In genomic region chr19:575527-576506, GRCh38 we compare ENCODE assay signal across 8 cellular contexts. TPM values are rescaled to one million over a fixed set of nuclear protein-coding genes. Genes with fewer than 3 reads are reported as not detected.
DNase-seq lines count a peak whose midpoint lies in the region; ATAC-seq, FAIRE-seq and TF ChIP-seq lines count a peak whose summit lies in the region.

No MANE protein-coding gene starts in this region.

- TF ChIP-seq CTCF in A673 (conservative IDR thresholded peaks at IDR 0.05; ENCODE audit: low read depth, low read length), result no peak
- TF ChIP-seq CTCF in Loucy (conservative IDR thresholded peaks at IDR 0.05; ENCODE audit: low read length), result no peak
- TF ChIP-seq CTCF in coronary artery (IDR thresholded peaks at IDR 0.05), result no peak
- TF ChIP-seq CTCF in right lobe of liver (IDR thresholded peaks at IDR 0.05), result no peak

- BruUV-seq in A673 (replicated peaks; lab: Mats Ljungman, UMichigan), result no TSS peak

- H2AFZ ChIP-seq in Loucy (ENCODE audit: low read length), result no peak overlapping the region

- H3K9me2 ChIP-seq in Loucy (replicated peaks; ENCODE audit: low read depth, low read length), result no peaks in the 10 kb centered on the region

- no peak for TF ChIP-seq POLR2A in right lobe of liver (IDR thresholded peaks at IDR 0.05)

- H3F3A ChIP-seq in Loucy (ENCODE audit: low read depth), result peaks cover 11% of the 10 kb centered on the region

- FAIRE-seq in small intestine (lab: Jason Lieb, UNC), result no peak

- WGBS in right lobe of liver (ENCODE audit: insufficient coverage, low coverage, low lambda C conversion rate, missing lambda C conversion rate), result 100% methylated on average over 3 of the region's 38 CpGs
- 46 to 58% (median 58%) methylated on average over 29 to 38 of the region's 38 CpGs for WGBS in small intestine, 3 donors

- H3K36me3 ChIP-seq in A673 (ENCODE audit: insufficient read depth, low read length, poor library complexity, severe bottlenecking) (peaks cover 24% of the 10 kb centered on the region), Loucy (ENCODE audit: insufficient read depth, low read length) (peaks cover 17% of the 10 kb centered on the region; the same call in 1 of the 2 replicates), right lobe of liver (peaks cover 0 to 11% (median 3%) of the 10 kb centered on the region in 4 donors), small intestine (ENCODE audit: control insufficient read depth in 2 of 2, insufficient read depth in 2 of 2, low read length in 2 of 2) (peaks cover 2 to 4% of the 10 kb centered on the region in 2 donors)

- H4K20me1 ChIP-seq in Loucy (ENCODE audit: insufficient read depth, low read length, poor library complexity, severe bottlenecking), result peaks cover 70% of the 10 kb centered on the region

- H3K9ac ChIP-seq in Loucy (ENCODE audit: low read depth, low read length, poor library complexity, severe bottlenecking), result peak overlapping the region; percentile 100

- H3K27me3 ChIP-seq in A673 (replicated peaks; ENCODE audit: insufficient read depth, low read depth, low read length, poor library complexity) (no peaks in the 10 kb centered on the region), Loucy (ENCODE audit: insufficient read depth, low read length, poor library complexity, severe bottlenecking) (peaks cover 6% of the 10 kb centered on the region), right lobe of liver (no peaks in the 10 kb centered on the region), small intestine (ENCODE audit: control insufficient read depth in 2 of 2, insufficient read depth in 2 of 2, low read length in 2 of 2) (no peaks in the 10 kb centered on the region)

- H3K27ac ChIP-seq in A673 (ENCODE audit: low read depth, low read length, poor library complexity, severe bottlenecking) (peak overlapping the region; percentile 43), coronary artery (peak overlapping the region in 1 of 2 donors; percentile 16), right lobe of liver (no peak overlapping the region), small intestine (ENCODE audit: low read depth in 1 of 2, low read length in 1 of 2) (no peak overlapping the region)

- H3K4me3 ChIP-seq in A673 (ENCODE audit: low read depth, low read length, poor library complexity, severe bottlenecking) (peak overlapping the region; percentile 99), Loucy (ENCODE audit: low read length, poor library complexity, severe bottlenecking) (peak overlapping the region; percentile 99), coronary artery (peak overlapping the region; percentile 56), right lobe of liver (peak overlapping the region; percentile 20 to 35 (median 31)), small intestine (ENCODE audit: low read depth in 1 of 2, low read length in 2 of 2) (peak overlapping the region in 1 of 2 donors; percentile 22)

- DNase-seq in A673 (ENCODE audit: low spot score) (no peak), coronary artery (ENCODE audit: low spot score) (no peak), right lobe of liver (peak in 1 of 3 donors; percentile 52), small intestine (no peak)
- DNase-seq in activated CD4-positive, alpha-beta T cell treated with anti-CD3 and anti-CD28 coated beads, Interleukin-2, amount 50 U/mL, for 4 hours, result no peak
- DNase-seq in activated CD8-positive, alpha-beta memory T cell treated with anti-CD3 and anti-CD28 coated beads, Interleukin-2, amount 50 U/mL, for 48 hours, result no peak

- CTCF ChIA-PET in A673 (lab: Charles Lee), result interaction anchor here (0.7 kb wide), 1 partner anchor 9 kb away, joined by 4 read pairs; no protein-coding TSS in a partner anchor

- no peak for ATAC-seq in right lobe of liver
- no peak for ATAC-seq in HG03139 (IDR thresholded peaks at IDR 0.05; ENCODE audit: unreplicated experiment)

- peaks cover 82% of the 10 kb centered on the region for H3K79me2 ChIP-seq in Loucy (ENCODE audit: insufficient read depth, low read length)

- POLR2A ChIA-PET in A673 (lab: Charles Lee; ENCODE audit: low non-redundant PET), result no interaction called here

- peaks cover 17% of the 10 kb centered on the region for H3K4me1 ChIP-seq in A673 (ENCODE audit: insufficient read depth, low read length, poor library complexity, severe bottlenecking)
- H3K4me1 ChIP-seq in Loucy (ENCODE audit: insufficient read depth, low read length, poor library complexity, severe bottlenecking), result peaks cover 27% of the 10 kb centered on the region
- peaks cover 0 to 38% (median 14%) of the 10 kb centered on the region in 4 donors for H3K4me1 ChIP-seq in right lobe of liver
- H3K4me1 ChIP-seq in small intestine (ENCODE audit: control insufficient read depth in 2 of 2, insufficient read depth in 1 of 2, low read depth in 1 of 2, low read length in 1 of 2), result peaks cover 3 to 12% of the 10 kb centered on the region in 2 donors

- H3K9me3 ChIP-seq in A673 (ENCODE audit: low read depth, low read length, poor library complexity, severe bottlenecking) (no peaks in the 10 kb centered on the region), Loucy (ENCODE audit: insufficient read depth, low read depth, low read length) (no peaks in the 10 kb centered on the region), right lobe of liver (no peaks in the 10 kb centered on the region), small intestine (ENCODE audit: control insufficient read depth, low read depth) (no peaks in the 10 kb centered on the region)

- intact Hi-C loops in A673 (cut with micrococcal nuclease; ENCODE audit: unreplicated experiment) (no loop called here), right lobe of liver (cut with DNase I) (no loop called here)

- H3K4me2 ChIP-seq in Loucy (ENCODE audit: low read depth, low read length, poor library complexity, severe bottlenecking), result peak overlapping the region; percentile 81

RNA-seq across cellular contexts. Expression of gene BSG, which starts 3.4 kb away (rescaled TPM):
- total RNA-seq in A673 (2021) (865 TPM in 2 replicates), right lobe of liver (100 to 1,000 TPM in 4 of 6 experiments, 10 to 100 TPM in 2; 88.6 to 369 (median 124) TPM)
- polyA plus RNA-seq in small intestine, result 100 to 1,000 TPM; 208 to 443 (median 305) TPM

RNA-seq across cellular contexts. Expression of gene HCN2, which starts 13.9 kb away (rescaled TPM):
- total RNA-seq in A673 (2021) (13.1 and 15.7 TPM in 2 replicates), right lobe of liver (under 1 TPM in 5 of 6 experiments, not detected in 1; 0.05 to 0.27 (median 0.09) TPM)
- under 1 TPM in 1 of 3 donors, not detected in 2; 0.58 TPM for polyA plus RNA-seq in small intestine

RNA-seq across cellular contexts. Expression of gene GZMM, which starts 32.0 kb away (rescaled TPM):
- total RNA-seq in A673 (2021) (1.0 and 2.5 TPM in 2 replicates), right lobe of liver (under 1 TPM in 3 of 6 experiments, not detected in 3; 0.59 to 0.95 (median 0.74) TPM)
- 1 to 10 TPM in 2 of 3 donors, under 1 TPM in 1; 0.89 to 5.7 (median 1.9) TPM for polyA plus RNA-seq in small intestine

RNA-seq across cellular contexts. Expression of gene CDC34, which starts 44.3 kb away (rescaled TPM):
- total RNA-seq in A673 (2021) (109 and 113 TPM in 2 replicates), right lobe of liver (10 to 100 TPM; 44.8 to 81.8 (median 49.5) TPM)
- polyA plus RNA-seq in small intestine, result 100 to 1,000 TPM in 2 of 3 donors, 10 to 100 TPM in 1; 58.2 to 113 (median 102) TPM

RNA-seq across cellular contexts. Expression of gene POLRMT, which starts 57.5 kb away (rescaled TPM):
- 100 and 107 TPM in 2 replicates for total RNA-seq in A673 (2021)
- 10 to 100 TPM; 25.9 to 42.9 (median 33.3) TPM for total RNA-seq in right lobe of liver
- 100 to 1,000 TPM in 1 of 3 donors, 10 to 100 TPM in 2; 74.1 to 153 (median 99.4) TPM for polyA plus RNA-seq in small intestine

Comparison
In these comparisons a context has a peak if more than half of its experiments do, and no peak if none do; other contexts are left out.
1. RNA of gene HCN2, which starts 13.9 kb away (total RNA-seq): 13.1 to 15.7 TPM in A673; 0.05 to 0.27 TPM in right lobe of liver; every median in the first group is over 10 times any median in the second.